Comparison of ENCODE assay signal across 28 cellular contexts in genomic region chr19:53381376-53381775, GRCh38.
"Had no signal": no experiment of that assay in that cellular context is flagged by ENCODE, and none has a peak within 500 bp of the region (broad histone marks: within the 10 kb centered on the region; RNA-seq: fewer than 3 reads in every experiment).

No MANE protein-coding gene starts in this region.

- H3K4me3 Mint-ChIP-seq: activated naive CD4-positive, alpha-beta T cell treated with anti-CD3 and anti-CD28 coated beads for 36 hours; activated naive CD8-positive, alpha-beta T cell treated with anti-CD3 and anti-CD28 coated beads for 36 hours; activated T-cell treated with anti-CD3 and anti-CD28 coated beads, Interleukin-2, amount 50 U/mL, for 72 hours; effector memory CD8-positive, alpha-beta T cell; mesothelial cell of epicardium; naive B cell had no signal

- H3K4me1 ChIP-seq: foreskin keratinocyte, heart left ventricle, right lobe of liver, testis, transverse colon had no signal

- H3K4me1 Mint-ChIP-seq: activated naive CD8-positive, alpha-beta T cell treated with anti-CD3 and anti-CD28 coated beads for 36 hours; immature natural killer cell; mesothelial cell of epicardium had no signal

- H3K27me3 ChIP-seq: brain microvascular endothelial cell, foreskin keratinocyte, heart left ventricle, ovary, right lobe of liver, testis, transverse colon had no signal

- H3K27me3 Mint-ChIP-seq: activated naive CD8-positive, alpha-beta T cell treated with anti-CD3 and anti-CD28 coated beads for 36 hours; effector memory CD8-positive, alpha-beta T cell; naive B cell; progenitor cell of endocrine pancreas had no signal

- H3K9me3 ChIP-seq: ovary, testis had no signal

- H3K27ac Mint-ChIP-seq: activated naive CD4-positive, alpha-beta T cell treated with anti-CD3 and anti-CD28 coated beads for 36 hours; activated naive CD8-positive, alpha-beta T cell treated with anti-CD3 and anti-CD28 coated beads for 36 hours; activated T-cell treated with anti-CD3 and anti-CD28 coated beads, Interleukin-2, amount 50 U/mL, for 72 hours; effector memory CD8-positive, alpha-beta T cell; immature natural killer cell; mesothelial cell of epicardium; progenitor cell of endocrine pancreas had no signal

- H3K4me3 ChIP-seq: heart left ventricle, ovary, right lobe of liver, skin epidermis, testis, transverse colon had no signal

- DNase-seq: activated CD4-positive, CD25-positive, alpha-beta regulatory T cell treated with anti-CD3 and anti-CD28 coated beads, Interleukin-2, amount 50 U/mL, for 72 hours; activated effector memory CD4-positive, alpha-beta T cell treated with Interleukin-2 at 50 U/mL for 16 hours; activated naive CD4-positive, alpha-beta T cell treated with anti-CD3 and anti-CD28 coated beads for 36 hours; activated naive CD8-positive, alpha-beta T cell treated with anti-CD3 and anti-CD28 coated beads for 36 hours; activated T-cell treated with anti-CD3 and anti-CD28 coated beads for 4 hours; activated T-cell treated with anti-CD3 and anti-CD28 coated beads, Interleukin-2, amount 50 U/mL, for 72 hours; brain microvascular endothelial cell; cortex of kidney; effector memory CD8-positive, alpha-beta T cell; foreskin keratinocyte; heart left ventricle; hypothalamus; immature natural killer cell; kidney; left colon; naive B cell; ovary; right lobe of liver; stimulated activated CD4-positive, alpha-beta T cell treated with anti-CD3 and anti-CD28 coated beads, Interleukin-12 subunit alpha, Interleukin-12 subunit beta, amount 100 ng/mL, for 4 hours; stimulated activated CD4-positive, alpha-beta T cell treated with anti-CD3 and anti-CD28 coated beads, Interleukin-4, amount 100 ng/mL, for 1 hour; stimulated activated naive CD8-positive, alpha-beta T cell treated with anti-CD3 and anti-CD28 coated beads, Interleukin-15, Interleukin-2, amounts not matched to agents 100 U/mL and 50 U/mL, for 24 hours; T-helper 2 cell; testis; transverse colon had no signal

- ATAC-seq: activated T-cell treated with anti-CD3 and anti-CD28 coated beads, Interleukin-2, amount 50 U/mL, for 72 hours; effector memory CD8-positive, alpha-beta T cell; esophagus mucosa; foreskin keratinocyte; heart left ventricle; left colon; right lobe of liver; stimulated activated naive CD8-positive, alpha-beta T cell treated with anti-CD3 and anti-CD28 coated beads, Interleukin-15, Interleukin-2, amounts not matched to agents 100 U/mL and 50 U/mL, for 24 hours had no signal

- H3K36me3 ChIP-seq: ovary had no signal
